ENCODE assay signal across 25 cellular contexts in genomic region chr13:55155046-55155445, GRCh38.
"Had no signal": no experiment of that assay in that cellular context is flagged by ENCODE, and none has a peak within 500 bp of the region (broad histone marks: within the 10 kb centered on the region; RNA-seq: fewer than 3 reads in every experiment).

No MANE protein-coding gene starts in this region.

- H3K27ac Mint-ChIP-seq: activated B cell treated with CpG ODN at 0.5 μM for 24 hours; activated CD4-positive, alpha-beta T cell treated with anti-CD3 and anti-CD28 coated beads for 36 hours; activated naive CD8-positive, alpha-beta T cell treated with anti-CD3 and anti-CD28 coated beads for 36 hours; activated T-cell treated with anti-CD3 and anti-CD28 coated beads, Interleukin-2, amount 50 U/mL, for 24 hours; activated T-helper 2 cell treated with anti-CD3 and anti-CD28 coated beads, Interferon-gamma antibody, Interleukin-2, Interleukin-4, amounts not matched to agents 10 μg/mL and 5 μg/mL and 100 μg/mL, durations not matched to agents 14 hours and 24 hours and 36 hours; effector memory CD8-positive, alpha-beta T cell; memory B cell; natural killer cell treated with Interleukin-12 subunit alpha and Interleukin-12 subunit beta and Interleukin-15 and Interleukin-18, amount 100 ng/mL, for 72 hours; progenitor cell of endocrine pancreas; stimulated activated naive B cell treated with anti-CD40 and anti-IgM and Interleukin-4, amounts not matched to agents 10 μg/mL and 1 μg/mL and 100 μg/mL, for 72 hours had no signal

- ATAC-seq: activated CD4-positive, alpha-beta T cell treated with anti-CD3 and anti-CD28 coated beads for 36 hours; effector memory CD8-positive, alpha-beta T cell; gastrocnemius medialis; natural killer cell treated with Interleukin-12 subunit alpha and Interleukin-12 subunit beta and Interleukin-15 and Interleukin-18, amount 100 ng/mL, for 72 hours; stimulated activated naive B cell treated with anti-CD40 and anti-IgM and Interleukin-4, amounts not matched to agents 10 μg/mL and 1 μg/mL and 100 μg/mL, for 72 hours had no signal

- H3K4me1 ChIP-seq: esophagus muscularis mucosa, gastrocnemius medialis, sigmoid colon, transverse colon had no signal

- H3K4me3 ChIP-seq: esophagus muscularis mucosa, gastrocnemius medialis, sigmoid colon, smooth muscle cell, transverse colon had no signal

- DNase-seq: activated B cell treated with CpG ODN at 0.5 μM for 24 hours; activated CD4-positive, alpha-beta T cell treated with anti-CD3 and anti-CD28 coated beads for 36 hours; activated CD4-positive, alpha-beta T cell treated with anti-CD3 and anti-CD28 coated beads, Interleukin-2, amount 50 U/mL, for 4 hours; activated CD8-positive, alpha-beta memory T cell treated with anti-CD3 and anti-CD28 coated beads for 24 hours; activated CD8-positive, alpha-beta memory T cell treated with anti-CD3 and anti-CD28 coated beads, Interleukin-2, amount 50 U/mL, for 4 hours; activated naive CD4-positive, alpha-beta T cell; activated naive CD8-positive, alpha-beta T cell treated with anti-CD3 and anti-CD28 coated beads for 36 hours; activated T-cell treated with anti-CD3 and anti-CD28 coated beads, Interleukin-2, amount 50 U/mL, for 24 hours; central memory CD4-positive, alpha-beta T cell; dermis blood vessel endothelial cell; effector memory CD8-positive, alpha-beta T cell; gastrocnemius medialis; head of caudate nucleus; hypothalamus; retina; sigmoid colon; stimulated activated CD4-positive, alpha-beta T cell treated with anti-CD3 and anti-CD28 coated beads, Interleukin-15, amount 100 ng/mL, for 24 hours; stimulated activated naive B cell treated with anti-CD40 and anti-IgM and Interleukin-4, amounts not matched to agents 10 μg/mL and 1 μg/mL and 100 μg/mL, for 72 hours; transverse colon had no signal

- H3K27ac ChIP-seq: esophagus muscularis mucosa, gastrocnemius medialis, sigmoid colon, transverse colon had no signal

- H3K36me3 ChIP-seq: esophagus muscularis mucosa, gastrocnemius medialis, sigmoid colon, transverse colon had no signal

- H3K4me1 Mint-ChIP-seq: activated B cell treated with CpG ODN at 0.5 μM for 24 hours; activated CD4-positive, alpha-beta T cell treated with anti-CD3 and anti-CD28 coated beads for 36 hours; activated naive CD8-positive, alpha-beta T cell treated with anti-CD3 and anti-CD28 coated beads for 36 hours; memory B cell; stimulated activated naive B cell treated with anti-CD40 and anti-IgM and Interleukin-4, amounts not matched to agents 10 μg/mL and 1 μg/mL and 100 μg/mL, for 72 hours had no signal

- H3K9me3 ChIP-seq: gastrocnemius medialis had no signal

- H3K36me3 Mint-ChIP-seq: activated naive CD8-positive, alpha-beta T cell treated with anti-CD3 and anti-CD28 coated beads for 36 hours; memory B cell; natural killer cell treated with Interleukin-12 subunit alpha and Interleukin-12 subunit beta and Interleukin-15 and Interleukin-18, amount 100 ng/mL, for 72 hours; stimulated activated naive B cell treated with anti-CD40 and anti-IgM and Interleukin-4, amounts not matched to agents 10 μg/mL and 1 μg/mL and 100 μg/mL, for 72 hours had no signal

- H3K27me3 ChIP-seq: esophagus muscularis mucosa, gastrocnemius medialis, sigmoid colon, transverse colon had no signal

- H3K4me3 Mint-ChIP-seq: activated B cell treated with CpG ODN at 0.5 μM for 24 hours; activated CD4-positive, alpha-beta T cell treated with anti-CD3 and anti-CD28 coated beads for 36 hours; activated naive CD8-positive, alpha-beta T cell treated with anti-CD3 and anti-CD28 coated beads for 36 hours; activated T-cell treated with anti-CD3 and anti-CD28 coated beads, Interleukin-2, amount 50 U/mL, for 24 hours; effector memory CD8-positive, alpha-beta T cell; memory B cell; natural killer cell treated with Interleukin-12 subunit alpha and Interleukin-12 subunit beta and Interleukin-15 and Interleukin-18, amount 100 ng/mL, for 72 hours; stimulated activated naive B cell treated with anti-CD40 and anti-IgM and Interleukin-4, amounts not matched to agents 10 μg/mL and 1 μg/mL and 100 μg/mL, for 72 hours had no signal

- H3K27me3 Mint-ChIP-seq: activated B cell treated with CpG ODN at 0.5 μM for 24 hours; activated CD4-positive, alpha-beta T cell treated with anti-CD3 and anti-CD28 coated beads for 36 hours; activated naive CD8-positive, alpha-beta T cell treated with anti-CD3 and anti-CD28 coated beads for 36 hours; activated T-cell treated with anti-CD3 and anti-CD28 coated beads, Interleukin-2, amount 50 U/mL, for 24 hours; effector memory CD8-positive, alpha-beta T cell; memory B cell; natural killer cell treated with Interleukin-12 subunit alpha and Interleukin-12 subunit beta and Interleukin-15 and Interleukin-18, amount 100 ng/mL, for 72 hours; progenitor cell of endocrine pancreas; stimulated activated naive B cell treated with anti-CD40 and anti-IgM and Interleukin-4, amounts not matched to agents 10 μg/mL and 1 μg/mL and 100 μg/mL, for 72 hours had no signal

- H3K4me2 ChIP-seq: smooth muscle cell had no signal
